Comparison of ENCODE assay signal across 20 cellular contexts in genomic region chr12:17975763-17976162, GRCh38.
"Had no signal": no experiment of that assay in that cellular context is flagged by ENCODE, and none has a peak within 500 bp of the region (broad histone marks: within the 10 kb centered on the region; RNA-seq: fewer than 3 reads in every experiment).

No MANE protein-coding gene starts in this region.

- H3K4me3 ChIP-seq: colonic mucosa, coronary artery, dorsolateral prefrontal cortex, esophagus squamous epithelium, gastrocnemius medialis, gastroesophageal sphincter, heart left ventricle, heart right ventricle, hepatocyte had no signal

- H3K36me3 ChIP-seq: colonic mucosa, esophagus squamous epithelium, gastrocnemius medialis, gastroesophageal sphincter, heart left ventricle, heart right ventricle had no signal

- H3K27ac ChIP-seq: colonic mucosa, coronary artery, dorsolateral prefrontal cortex, epithelial cell of prostate, esophagus squamous epithelium, foreskin keratinocyte, gastrocnemius medialis, gastroesophageal sphincter, heart left ventricle, heart right ventricle, hepatocyte had no signal

- DNase-seq: colonic mucosa; cortex of kidney; dorsolateral prefrontal cortex; effector CD4-positive, alpha-beta T cell; effector CD8-positive, alpha-beta T cell; effector memory CD4-positive, alpha-beta T cell; effector memory CD8-positive, alpha-beta T cell; esophagus squamous epithelium; foreskin fibroblast; foreskin melanocyte; gastrocnemius medialis; head of caudate nucleus; heart left ventricle; heart right ventricle had no signal

- H3K27me3 ChIP-seq: colonic mucosa, esophagus squamous epithelium, foreskin keratinocyte, gastrocnemius medialis, gastroesophageal sphincter, heart left ventricle, heart right ventricle, hepatocyte had no signal

- H3K4me1 ChIP-seq: colonic mucosa, esophagus squamous epithelium, foreskin keratinocyte, gastrocnemius medialis, gastroesophageal sphincter, heart left ventricle, heart right ventricle had no signal

- ATAC-seq: effector memory CD8-positive, alpha-beta T cell; esophagus mucosa; foreskin keratinocyte; gastrocnemius medialis; gastroesophageal sphincter; heart left ventricle; heart right ventricle had no signal

- H3K9me3 ChIP-seq: colonic mucosa, esophagus squamous epithelium, gastrocnemius medialis, gastroesophageal sphincter had no signal
